ENCODE assay signal across 14 cellular contexts in genomic region chr2:241325257-241325656, GRCh38.
"Had no signal": no experiment of that assay in that cellular context is flagged by ENCODE, and none has a peak within 500 bp of the region (broad histone marks: within the 10 kb centered on the region; RNA-seq: fewer than 3 reads in every experiment).

No MANE protein-coding gene starts in this region.

- H3K9me3 ChIP-seq: colonic mucosa, pancreas, uterus had no signal

- H3K4me1 ChIP-seq: colonic mucosa, neural progenitor cell, uterus had no signal

- H3K4me2 ChIP-seq: neural progenitor cell had no signal

- H3K27ac Mint-ChIP-seq: activated CD4-positive, alpha-beta T cell treated with anti-CD3 and anti-CD28 coated beads, Interleukin-2, amount 10 ng/mL, durations not matched to agents 24 days and 14 days; neural progenitor cell had no signal

- H3K27ac ChIP-seq: colonic mucosa, neural progenitor cell, uterus, WERI-Rb-1 had no signal

- DNase-seq: activated CD4-positive, alpha-beta T cell treated with anti-CD3 and anti-CD28 coated beads, Interleukin-2, amount 10 ng/mL, durations not matched to agents 24 days and 14 days; activated gamma-delta T cell treated with Interleukin-2 at 50 U/mL for 16 hours; activated T-cell treated with anti-CD3 and anti-CD28 coated beads, Interleukin-2, amount 50 U/mL, for 1 hour; colonic mucosa; foreskin melanocyte; head of caudate nucleus; pancreas; stimulated activated CD4-positive, alpha-beta T cell treated with anti-CD3 and anti-CD28 coated beads, Interleukin-15, amount 100 ng/mL, for 24 hours; stimulated activated CD4-positive, alpha-beta T cell treated with anti-CD3 and anti-CD28 coated beads, Interleukin-4, amount 100 ng/mL, for 4 hours; T1000; uterus; WERI-Rb-1 had no signal

- H3K4me3 Mint-ChIP-seq: activated CD4-positive, alpha-beta T cell treated with anti-CD3 and anti-CD28 coated beads, Interleukin-2, amount 10 ng/mL, durations not matched to agents 24 days and 14 days; neural progenitor cell had no signal

- H3K27me3 ChIP-seq: colonic mucosa, neural progenitor cell, pancreas, uterus had no signal

- H3K9me3 Mint-ChIP-seq: activated CD4-positive, alpha-beta T cell treated with anti-CD3 and anti-CD28 coated beads, Interleukin-2, amount 10 ng/mL, durations not matched to agents 24 days and 14 days; neural progenitor cell had no signal

- H3K27me3 Mint-ChIP-seq: activated CD4-positive, alpha-beta T cell treated with anti-CD3 and anti-CD28 coated beads, Interleukin-2, amount 10 ng/mL, durations not matched to agents 24 days and 14 days had no signal

- ATAC-seq: left lobe of liver, pancreas had no signal

- H3K36me3 ChIP-seq: colonic mucosa, uterus had no signal

- H3K9ac ChIP-seq: neural progenitor cell had no signal

- H3K4me3 ChIP-seq: colonic mucosa, neural progenitor cell, pancreas, uterus had no signal

- H2AFZ ChIP-seq: neural progenitor cell had no signal
